ENCODE assay signal across 8 cellular contexts in the genomic region with DNA sequence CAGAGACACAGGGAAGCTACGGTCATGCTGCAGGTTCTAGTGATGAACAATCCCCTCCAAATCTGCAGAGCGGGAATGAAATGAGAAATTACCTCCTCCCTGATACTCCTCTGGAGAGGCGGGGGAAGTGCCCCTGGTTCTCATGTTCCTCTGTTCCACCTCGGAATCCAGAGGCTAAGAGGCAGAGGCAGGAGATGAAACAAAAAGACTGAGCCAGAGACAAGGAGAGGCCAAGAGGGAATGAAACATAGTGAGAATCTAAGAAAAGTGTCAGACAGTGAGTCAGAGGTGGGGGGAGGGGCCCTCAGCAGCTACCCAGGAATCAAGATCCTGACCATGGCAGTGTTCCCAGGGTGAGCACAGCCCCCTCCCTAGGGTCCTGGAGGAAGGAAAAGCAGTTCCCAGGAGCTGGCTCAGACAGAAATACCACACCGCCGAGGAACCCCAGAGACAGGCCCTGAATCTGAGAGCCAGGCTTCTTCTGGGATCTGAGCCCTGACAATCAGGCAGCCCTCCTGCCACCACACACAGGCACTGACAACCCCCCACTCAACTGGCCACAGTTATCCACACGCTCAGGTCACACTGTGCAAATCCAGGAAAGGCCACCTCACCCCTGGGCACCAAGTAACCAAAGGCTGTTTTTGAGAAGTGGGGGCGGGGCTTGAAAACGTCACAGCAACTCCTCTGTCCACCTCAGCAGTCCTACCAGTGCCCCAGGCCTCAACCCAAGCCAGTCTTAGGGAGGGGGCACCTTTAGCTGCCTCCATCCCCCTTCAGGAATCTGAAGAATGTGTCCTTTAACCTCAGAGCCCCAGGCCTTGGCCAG. TPM values are rescaled to one million over a fixed set of nuclear protein-coding genes. Genes with fewer than 3 reads are reported as not detected.
A peak's percentile ranks its signal among the peaks of the same experiment; 100 is the strongest.
DNase-seq lines count a peak whose midpoint lies in the region; ATAC-seq and TF ChIP-seq lines count a peak whose summit lies in the region.

No MANE protein-coding gene starts in this region.

- H3K36me3 ChIP-seq in lung (ENCODE audit: control insufficient read depth in 2 of 2, insufficient read depth in 2 of 2, low read length in 2 of 2) = peaks cover 0 to 6% of the 10 kb centered on the region in 2 donors

- H3K4me1 ChIP-seq in lung (ENCODE audit: control insufficient read depth in 2 of 2, insufficient read depth in 2 of 2, low read length in 2 of 2) = peaks cover 21 to 43% of the 10 kb centered on the region in 2 donors

- H3K27ac ChIP-seq in lung (ENCODE audit: low read depth in 1 of 2, low read length in 1 of 2) = peak overlapping the region; percentile 98 to 100

- H3K9me3 ChIP-seq in lung (ENCODE audit: control insufficient read depth in 2 of 2, insufficient read depth in 1 of 2, low read length in 1 of 2) = no peaks in the 10 kb centered on the region

- WGBS in lung, 2 donors = 22 to 48% methylated on average over 9 of the region's 9 CpGs

- no peak for ATAC-seq in effector memory CD8-positive, alpha-beta T cell (replicated peaks)
- ATAC-seq in lung (ENCODE audit: insufficient read depth, low FRiP score) = peak; percentile 2
- ATAC-seq in GM19397 (IDR thresholded peaks at IDR 0.05; ENCODE audit: unreplicated experiment) = no peak

- peaks cover 58% of the 10 kb centered on the region in 2 donors for H3K36me3 Mint-ChIP-seq in CD14-positive monocyte
- peaks cover 17% of the 10 kb centered on the region for H3K36me3 Mint-ChIP-seq in activated CD4-positive, alpha-beta T cell treated with anti-CD3 and anti-CD28 coated beads, Interleukin-2, amount 10 ng/mL, durations not matched to agents 7 days and 5 days (ENCODE audit: low read depth)
- H3K36me3 Mint-ChIP-seq in effector memory CD8-positive, alpha-beta T cell (ENCODE audit: insufficient read depth) = peaks cover 80% of the 10 kb centered on the region

- peak overlapping the region; percentile 85 for H3K4me3 ChIP-seq in lung

- H3K9me3 Mint-ChIP-seq in CD14-positive monocyte = peaks cover 0 to 6% (median 2%) of the 10 kb centered on the region in 7 donors
- no peaks in the 10 kb centered on the region for H3K9me3 Mint-ChIP-seq in activated CD4-positive, alpha-beta T cell treated with anti-CD3 and anti-CD28 coated beads, Interleukin-2, amount 10 ng/mL, durations not matched to agents 7 days and 5 days
- no peaks in the 10 kb centered on the region for H3K9me3 Mint-ChIP-seq in effector memory CD8-positive, alpha-beta T cell

- peaks cover 72% of the 10 kb centered on the region for H3K4me1 Mint-ChIP-seq in CD14-positive monocyte
- H3K4me1 Mint-ChIP-seq in activated CD4-positive, alpha-beta T cell treated with anti-CD3 and anti-CD28 coated beads, Interleukin-2, amount 10 ng/mL, durations not matched to agents 7 days and 5 days = peaks cover 81% of the 10 kb centered on the region
- peaks cover 62 to 68% of the 10 kb centered on the region in 2 donors for H3K4me1 Mint-ChIP-seq in effector memory CD8-positive, alpha-beta T cell (ENCODE audit: low read depth in 2 of 2)

- TF ChIP-seq CTCF in CD14-positive monocyte (IDR thresholded peaks at IDR 0.05) = no peak
- no peak for TF ChIP-seq CTCF in lung (IDR thresholded peaks at IDR 0.05; ENCODE audit: control extremely low read depth, extremely low read depth)

- POLR2A ChIA-PET in activated CD4-positive, alpha-beta T cell treated with anti-CD3 and anti-CD28 coated beads, Interleukin-2, amount 10 ng/mL, durations not matched to agents 7 days and 5 days (lab: Charles Lee) = no interaction called here

- TF ChIP-seq RAD21 in Ishikawa (IDR thresholded peaks at IDR 0.05; ENCODE audit: low read depth) = peak; percentile 18; the same call in 1 of the 2 replicates

- no peaks in the 10 kb centered on the region for H3K27me3 ChIP-seq in lung (ENCODE audit: control insufficient read depth, insufficient read depth)

- H3K4me3 Mint-ChIP-seq in CD14-positive monocyte = peak overlapping the region; percentile 98 to 100
- peak overlapping the region; percentile 89 for H3K4me3 Mint-ChIP-seq in activated CD4-positive, alpha-beta T cell treated with anti-CD3 and anti-CD28 coated beads, Interleukin-2, amount 10 ng/mL, durations not matched to agents 7 days and 5 days
- H3K4me3 Mint-ChIP-seq in effector memory CD8-positive, alpha-beta T cell = peak overlapping the region; percentile 85 to 90

- peaks cover 0 to 9% (median 4%) of the 10 kb centered on the region in 3 donors for H3K27me3 Mint-ChIP-seq in CD14-positive monocyte (ENCODE audit: low read depth in 3 of 3)
- H3K27me3 Mint-ChIP-seq in activated CD4-positive, alpha-beta T cell treated with anti-CD3 and anti-CD28 coated beads, Interleukin-2, amount 10 ng/mL, durations not matched to agents 7 days and 5 days = no peaks in the 10 kb centered on the region
- H3K27me3 Mint-ChIP-seq in effector memory CD8-positive, alpha-beta T cell = no peaks in the 10 kb centered on the region

- CTCF ChIA-PET in activated CD4-positive, alpha-beta T cell treated with anti-CD3 and anti-CD28 coated beads, Interleukin-2, amount 10 ng/mL, durations not matched to agents 7 days and 5 days (lab: Charles Lee) = interaction anchor here (0.9 to 1.8 kb wide), 3 partner anchors 9 to 141 kb away, joined by 3 to 9 read pairs (median 6); no protein-coding TSS in a partner anchor

- intact Hi-C loops in CD14-positive monocyte (cut with micrococcal nuclease) = no loop called here

- peak overlapping the region; percentile 94 to 99 (median 98) for H3K27ac Mint-ChIP-seq in CD14-positive monocyte
- H3K27ac Mint-ChIP-seq in activated CD4-positive, alpha-beta T cell treated with anti-CD3 and anti-CD28 coated beads, Interleukin-2, amount 10 ng/mL, durations not matched to agents 7 days and 5 days = peak overlapping the region; percentile 97
- peak overlapping the region; percentile 94 to 98 for H3K27ac Mint-ChIP-seq in effector memory CD8-positive, alpha-beta T cell

- TF ChIP-seq EP300 in Ishikawa (IDR thresholded peaks at IDR 0.05; ENCODE audit: borderline replicate concordance) = peak; percentile 75

- DNase-seq in CD14-positive monocyte (ENCODE audit: low spot score) (peak; percentile 88), lung (ENCODE audit: low spot score) (peak; percentile 84), NCI-H128 (lab: John Stamatoyannopoulos, UW; ENCODE audit: unreplicated experiment) (no peak)
- peak; percentile 31 for DNase-seq in activated CD4-positive, alpha-beta T cell treated with anti-CD3 and anti-CD28 coated beads, Interleukin-2, amount 10 ng/mL, durations not matched to agents 7 days and 5 days
- peak in 1 of 3 experiments; percentile 57 for DNase-seq in effector memory CD8-positive, alpha-beta T cell
- peak in 2 of 3 donors; percentile 44 to 70 for DNase-seq in stimulated activated CD4-positive, alpha-beta T cell treated with anti-CD3 and anti-CD28 coated beads, TNF-alpha, amount 100 ng/mL, for 48 hours (ENCODE audit: low read depth in 3 of 3)

TF ChIP-seq in Ishikawa, 13 proteins besides CTCF, POLR2A, EP300 and RAD21 (continues in another document):
- TF ChIP-seq TAF1 (IDR thresholded peaks at IDR 0.05; ENCODE audit: low read depth) = no peak
- TF ChIP-seq FOXM1 (IDR thresholded peaks at IDR 0.05; ENCODE audit: borderline replicate concordance, low read depth) = 0 out of 2 replicates have a peak, but pooled peaks have one; percentile 23
- TF ChIP-seq YY1 (IDR thresholded peaks at IDR 0.05; ENCODE audit: low read depth) = no peak; the same call in 1 of the 2 replicates
- TF ChIP-seq TCF12 (IDR thresholded peaks at IDR 0.05; ENCODE audit: low read depth) = peak; percentile 66
- no peak for TF ChIP-seq CEBPB (IDR thresholded peaks at IDR 0.05)
- no peak for TF ChIP-seq MAX (IDR thresholded peaks at IDR 0.05)
- 0 out of 2 replicates have a peak, but pooled peaks have one; percentile 10 for TF ChIP-seq CREB1 (IDR thresholded peaks at IDR 0.05; ENCODE audit: low read depth)
- TF ChIP-seq TEAD4 (IDR thresholded peaks at IDR 0.05) = peak; percentile 56
- TF ChIP-seq EGR1 (IDR thresholded peaks at IDR 0.05) = no peak
- TF ChIP-seq USF1 (IDR thresholded peaks at IDR 0.05) = no peak
- peak; percentile 71 for TF ChIP-seq ZBTB7A (IDR thresholded peaks at IDR 0.05; ENCODE audit: low read depth)
- TF ChIP-seq NFIC (IDR thresholded peaks at IDR 0.05) = peak; percentile 69

RNA-seq across cellular contexts. Expression of gene CSRNP1, which starts 2.4 kb away (rescaled TPM):
- 100 to 1,000 TPM; 104 to 113 TPM for polyA plus RNA-seq in CD14-positive monocyte
- total RNA-seq in activated CD4-positive, alpha-beta T cell treated with anti-CD3 and anti-CD28 coated beads, Interleukin-2, amount 10 ng/mL, durations not matched to agents 7 days and 5 days = 10 to 100 TPM; 13.4 to 13.6 TPM
- total RNA-seq in lung = 10 to 100 TPM; 32.8 to 37.9 TPM
- polyA plus RNA-seq in lung = 10 to 100 TPM; 25.2 to 97.8 TPM

RNA-seq across cellular contexts. Expression of gene XIRP1, which starts 41.4 kb away (rescaled TPM):
- polyA plus RNA-seq in CD14-positive monocyte (not detected), lung (under 1 TPM; 0.08 to 0.81 TPM)
- total RNA-seq in activated CD4-positive, alpha-beta T cell treated with anti-CD3 and anti-CD28 coated beads, Interleukin-2, amount 10 ng/mL, durations not matched to agents 7 days and 5 days = not detected
- total RNA-seq in lung = under 1 TPM; 0.37 to 0.67 TPM

RNA-seq across cellular contexts. Expression of gene TTC21A, which starts 43.5 kb away (rescaled TPM):
- polyA plus RNA-seq in CD14-positive monocyte (1 to 10 TPM in 1 of 2 donors, under 1 TPM in 1; 0.67 to 2.2 TPM), lung (1 to 10 TPM; 6.1 to 9.2 TPM)
- 1 to 10 TPM; 3.8 to 5.1 TPM for total RNA-seq in activated CD4-positive, alpha-beta T cell treated with anti-CD3 and anti-CD28 coated beads, Interleukin-2, amount 10 ng/mL, durations not matched to agents 7 days and 5 days
- total RNA-seq in lung = 10 to 100 TPM; 14.2 to 30.4 TPM

RNA-seq across cellular contexts. Expression of gene GORASP1, which starts 43.6 kb away (rescaled TPM):
- 10 to 100 TPM; 23.2 to 31.2 TPM for polyA plus RNA-seq in CD14-positive monocyte
- total RNA-seq in activated CD4-positive, alpha-beta T cell treated with anti-CD3 and anti-CD28 coated beads, Interleukin-2, amount 10 ng/mL, durations not matched to agents 7 days and 5 days = 10 to 100 TPM; 31.6 to 33.7 TPM
- total RNA-seq in lung = 10 to 100 TPM; 54.8 to 71.1 TPM
- polyA plus RNA-seq in lung = 10 to 100 TPM; 28.7 to 42.3 TPM
